ENCODE assay signal across 27 cellular contexts in the genomic region with DNA sequence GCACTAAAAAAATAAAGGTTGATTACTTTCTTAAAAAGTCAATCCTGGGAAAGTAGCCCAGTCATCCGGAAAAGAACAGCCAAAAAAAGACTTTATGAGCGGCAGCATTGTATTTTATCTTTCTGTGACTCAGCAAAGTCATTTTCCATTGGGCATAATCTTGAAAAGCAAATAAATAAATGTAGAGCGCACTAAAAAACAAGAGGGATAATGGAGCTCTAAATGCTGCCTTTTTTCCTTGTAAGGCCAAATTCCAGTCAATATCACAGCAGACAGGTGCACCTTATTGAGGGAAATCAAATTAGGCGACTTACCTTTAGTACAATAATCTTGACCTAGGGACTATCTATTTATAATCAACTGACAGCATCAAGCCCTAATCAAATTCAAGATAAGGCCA.
"Had no signal": no experiment of that assay in that cellular context is flagged by ENCODE, and none has a peak within 500 bp of the region (broad histone marks: within the 10 kb centered on the region; RNA-seq: fewer than 3 reads in every experiment).

No MANE protein-coding gene starts in this region.

- H3K36me3 ChIP-seq: esophagus muscularis mucosa, gastroesophageal sphincter, heart left ventricle, left lung, neural progenitor cell, right lobe of liver, stomach, thyroid gland, vagina had no signal

- H3K27ac ChIP-seq: esophagus muscularis mucosa, foreskin keratinocyte, gastroesophageal sphincter, heart left ventricle, hepatocyte, left lung, neural progenitor cell, parathyroid adenoma, right lobe of liver, stomach, thyroid gland, vagina had no signal

- H3K9me3 Mint-ChIP-seq: dendritic cell treated with granulocyte-macrophage colony-stimulating factor and Interleukin-4, amounts not matched to agents 40 ng/mL and 50 ng/mL, for 4 days; mesothelial cell of epicardium; nephron; neural progenitor cell had no signal

- H3K4me3 ChIP-seq: esophagus muscularis mucosa, gastroesophageal sphincter, heart left ventricle, hepatocyte, left lung, neural progenitor cell, right lobe of liver, smooth muscle cell, stomach, thyroid gland, vagina had no signal

- ATAC-seq: foreskin keratinocyte; gastroesophageal sphincter; heart left ventricle; left lung; naive thymus-derived CD4-positive, alpha-beta T cell; right lobe of liver; stimulated activated effector memory CD8-positive, alpha-beta T cell treated with anti-CD3 and anti-CD28 coated beads, Interleukin-12 subunit alpha, Interleukin-12 subunit beta, amount 100 ng/mL, for 72 hours had no signal

- DNase-seq: effector CD8-positive, alpha-beta T cell; foreskin keratinocyte; heart left ventricle; kidney; left lung; mesenchymal stem cell; naive thymus-derived CD4-positive, alpha-beta T cell; right lobe of liver; stimulated activated CD4-positive, alpha-beta T cell treated with anti-CD3 and anti-CD28 coated beads, Interleukin-12 subunit alpha, Interleukin-12 subunit beta, amount 100 ng/mL, for 4 hours; stimulated activated CD4-positive, alpha-beta T cell treated with anti-CD3 and anti-CD28 coated beads, Interleukin-1b, Interleukin-23, amount 100 ng/mL, for 48 hours; stimulated activated CD4-positive, alpha-beta T cell treated with anti-CD3 and anti-CD28 coated beads, Interleukin-4, amount 100 ng/mL, for 24 hours; stimulated activated naive CD4-positive, alpha-beta T cell treated with Interleukin-2 at 50 U/mL for 16 hours; stomach; thyroid gland; trophoblast cell had no signal

- H3K27me3 ChIP-seq: esophagus muscularis mucosa, foreskin keratinocyte, gastroesophageal sphincter, heart left ventricle, hepatocyte, left lung, neural progenitor cell, right lobe of liver, stomach, thyroid gland, vagina had no signal

- H3K4me1 ChIP-seq: esophagus muscularis mucosa, foreskin keratinocyte, gastroesophageal sphincter, heart left ventricle, left lung, neural progenitor cell, parathyroid adenoma, right lobe of liver, stomach, thyroid gland, vagina had no signal

- H3K4me1 Mint-ChIP-seq: mesothelial cell of epicardium; naive thymus-derived CD4-positive, alpha-beta T cell; nephron; stimulated activated effector memory CD8-positive, alpha-beta T cell treated with anti-CD3 and anti-CD28 coated beads, Interleukin-12 subunit alpha, Interleukin-12 subunit beta, amount 100 ng/mL, for 72 hours had no signal

- H3K36me3 Mint-ChIP-seq: mesothelial cell of epicardium; naive thymus-derived CD4-positive, alpha-beta T cell; neural progenitor cell; stimulated activated effector memory CD8-positive, alpha-beta T cell treated with anti-CD3 and anti-CD28 coated beads, Interleukin-12 subunit alpha, Interleukin-12 subunit beta, amount 100 ng/mL, for 72 hours had no signal

- H3K27ac Mint-ChIP-seq: dendritic cell treated with granulocyte-macrophage colony-stimulating factor and Interleukin-4, amounts not matched to agents 40 ng/mL and 50 ng/mL, for 4 days; mesothelial cell of epicardium; naive thymus-derived CD4-positive, alpha-beta T cell; nephron; neural progenitor cell; progenitor cell of endocrine pancreas; stimulated activated effector memory CD8-positive, alpha-beta T cell treated with anti-CD3 and anti-CD28 coated beads, Interleukin-12 subunit alpha, Interleukin-12 subunit beta, amount 100 ng/mL, for 72 hours had no signal

- H3K27me3 Mint-ChIP-seq: dendritic cell treated with granulocyte-macrophage colony-stimulating factor and Interleukin-4, amounts not matched to agents 40 ng/mL and 50 ng/mL, for 4 days; naive thymus-derived CD4-positive, alpha-beta T cell; progenitor cell of endocrine pancreas had no signal

- H3K9ac ChIP-seq: neural progenitor cell, parathyroid adenoma had no signal

- H3K4me3 Mint-ChIP-seq: dendritic cell treated with granulocyte-macrophage colony-stimulating factor and Interleukin-4, amounts not matched to agents 40 ng/mL and 50 ng/mL, for 4 days; mesothelial cell of epicardium; naive thymus-derived CD4-positive, alpha-beta T cell; nephron; neural progenitor cell; stimulated activated effector memory CD8-positive, alpha-beta T cell treated with anti-CD3 and anti-CD28 coated beads, Interleukin-12 subunit alpha, Interleukin-12 subunit beta, amount 100 ng/mL, for 72 hours had no signal

- H3K9me3 ChIP-seq: esophagus muscularis mucosa, gastroesophageal sphincter, heart left ventricle, left lung, right lobe of liver, stomach, thyroid gland, vagina had no signal
